Comparison of ENCODE assay signal across 9 cellular contexts in the genomic region with DNA sequence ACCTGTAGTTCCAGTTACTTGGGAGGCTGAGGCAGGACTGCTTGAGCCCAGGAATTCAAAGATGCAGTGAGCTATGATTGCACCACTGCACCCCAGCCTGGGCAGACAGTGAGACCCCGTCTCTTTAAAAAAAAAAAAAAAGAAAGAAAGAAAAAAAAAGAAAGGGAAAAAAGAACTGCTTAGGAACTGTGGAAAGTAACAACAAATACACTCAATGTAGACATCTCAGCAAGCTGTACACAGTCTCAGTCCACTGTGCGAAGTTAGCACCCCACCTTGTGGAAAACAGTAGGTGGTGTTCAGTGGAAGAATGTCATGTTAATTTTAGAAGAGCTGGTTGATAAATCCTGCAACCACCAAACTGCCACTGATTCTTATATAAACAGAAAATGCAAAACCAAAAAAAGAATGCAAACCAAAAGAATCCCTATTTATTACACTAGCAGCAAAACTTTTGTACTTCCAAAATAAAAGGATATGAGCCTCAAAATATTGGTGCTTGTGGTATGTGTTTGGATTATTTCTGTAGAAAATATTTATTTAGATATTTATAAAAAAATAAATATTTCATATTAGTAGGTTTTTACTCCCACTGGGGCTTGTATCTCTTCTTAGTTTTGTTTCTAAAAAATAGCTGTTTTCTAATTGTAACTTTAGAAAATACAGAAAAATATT. TPM values are rescaled to one million over a fixed set of nuclear protein-coding genes. Genes with fewer than 3 reads are reported as not detected.
A peak's percentile ranks its signal among the peaks of the same experiment; 100 is the strongest.
DNase-seq lines count a peak whose midpoint lies in the region; ATAC-seq and TF ChIP-seq lines count a peak whose summit lies in the region.
"Had no signal": no experiment of that assay in that cellular context is flagged by ENCODE, and none has a peak within 500 bp of the region (broad histone marks: within the 10 kb centered on the region; RNA-seq: fewer than 3 reads in every experiment).

No MANE protein-coding gene starts in this region.

- no peaks in the 10 kb centered on the region for H3K27me3 ChIP-seq in MM.1S (replicated peaks; ENCODE audit: insufficient read depth, low read length)

- no peaks in the 10 kb centered on the region for H4K20me1 ChIP-seq in MM.1S (ENCODE audit: insufficient read depth, low read length)

- H3K27ac ChIP-seq in MM.1S (ENCODE audit: low read length) (no peak overlapping the region), SK-N-MC (peak overlapping the region; percentile 68; the same call in 1 of the 2 replicates)

- no peaks in the 10 kb centered on the region for H3K4me1 Mint-ChIP-seq in stimulated activated memory B cell treated with anti-CD40 and anti-IgM and Interleukin-4, amounts not matched to agents 10 μg/mL and 1 μg/mL and 100 μg/mL, for 72 hours
- H3K4me1 Mint-ChIP-seq: naive thymus-derived CD8-positive, alpha-beta T cell had no signal

- no peaks in the 10 kb centered on the region for H3K79me2 ChIP-seq in MM.1S (ENCODE audit: low read length)

- peak; percentile 80 for ATAC-seq in GM18868 (IDR thresholded peaks at IDR 0.05; ENCODE audit: unreplicated experiment)
- ATAC-seq in stimulated activated memory B cell treated with anti-CD40 and anti-IgM and Interleukin-4, amounts not matched to agents 10 μg/mL and 1 μg/mL and 100 μg/mL, for 72 hours: no peak
- ATAC-seq: naive thymus-derived CD8-positive, alpha-beta T cell had no signal

- H3K9ac ChIP-seq in MM.1S (ENCODE audit: low read length) (no peak overlapping the region), SK-N-MC (ENCODE audit: insufficient read length) (peak overlapping the region; percentile 56)

- DNase-seq in Ammon's horn (ENCODE audit: low spot score): peak; percentile 88
- peak; percentile 7 for DNase-seq in MM.1S
- peak; percentile 62 for DNase-seq in SK-N-MC (ENCODE audit: low read depth, low spot score)
- peak; percentile 95 for DNase-seq in fibroblast of peridontal ligament (ENCODE audit: extremely low read depth)
- DNase-seq in occipital lobe (lab: John Stamatoyannopoulos, UW): peak; percentile 23
- no peak for DNase-seq in effector CD8-positive, alpha-beta T cell (lab: John Stamatoyannopoulos, UW)

- H3K9me2 ChIP-seq in MM.1S (replicated peaks; ENCODE audit: insufficient read depth, low read length): no peaks in the 10 kb centered on the region

- H3K27me3 Mint-ChIP-seq in stimulated activated memory B cell treated with anti-CD40 and anti-IgM and Interleukin-4, amounts not matched to agents 10 μg/mL and 1 μg/mL and 100 μg/mL, for 72 hours: no peaks in the 10 kb centered on the region
- H3K27me3 Mint-ChIP-seq: naive thymus-derived CD8-positive, alpha-beta T cell had no signal

- H3K36me3 Mint-ChIP-seq in stimulated activated memory B cell treated with anti-CD40 and anti-IgM and Interleukin-4, amounts not matched to agents 10 μg/mL and 1 μg/mL and 100 μg/mL, for 72 hours: no peaks in the 10 kb centered on the region
- H3K36me3 Mint-ChIP-seq: naive thymus-derived CD8-positive, alpha-beta T cell had no signal

- no peak overlapping the region for H2AFZ ChIP-seq in MM.1S (ENCODE audit: low read length)

- H3K27ac Mint-ChIP-seq in stimulated activated memory B cell treated with anti-CD40 and anti-IgM and Interleukin-4, amounts not matched to agents 10 μg/mL and 1 μg/mL and 100 μg/mL, for 72 hours: no peak overlapping the region
- H3K27ac Mint-ChIP-seq: naive thymus-derived CD8-positive, alpha-beta T cell had no signal

- H3K4me3 ChIP-seq in MM.1S (ENCODE audit: low read length): no peak overlapping the region
- peak overlapping the region; percentile 59 for H3K4me3 ChIP-seq in SK-N-MC

- no peaks in the 10 kb centered on the region for H3K9me3 Mint-ChIP-seq in stimulated activated memory B cell treated with anti-CD40 and anti-IgM and Interleukin-4, amounts not matched to agents 10 μg/mL and 1 μg/mL and 100 μg/mL, for 72 hours
- H3K9me3 Mint-ChIP-seq: naive thymus-derived CD8-positive, alpha-beta T cell had no signal

- H3F3A ChIP-seq in MM.1S (ENCODE audit: insufficient read depth, low read length): no peaks in the 10 kb centered on the region

- TF ChIP-seq CTCF in MM.1S (IDR thresholded peaks at IDR 0.05; ENCODE audit: low read length): peak; percentile 21; the same call in 1 of the 2 replicates

- no peak overlapping the region for H3K4me3 Mint-ChIP-seq in stimulated activated memory B cell treated with anti-CD40 and anti-IgM and Interleukin-4, amounts not matched to agents 10 μg/mL and 1 μg/mL and 100 μg/mL, for 72 hours
- H3K4me3 Mint-ChIP-seq: naive thymus-derived CD8-positive, alpha-beta T cell had no signal

- H3K36me3 ChIP-seq in MM.1S (replicated peaks; ENCODE audit: insufficient read depth, low read length): no peaks in the 10 kb centered on the region
- no peaks in the 10 kb centered on the region for H3K36me3 ChIP-seq in SK-N-MC (ENCODE audit: insufficient read depth, low read length)

- H3K4me1 ChIP-seq in MM.1S (ENCODE audit: low read length): no peaks in the 10 kb centered on the region

- no peak overlapping the region for H3K4me2 ChIP-seq in MM.1S (ENCODE audit: low read depth, low read length)

- H3K9me3 ChIP-seq in MM.1S (replicated peaks; ENCODE audit: insufficient read depth, low read length): no peaks in the 10 kb centered on the region
- H3K9me3 ChIP-seq in SK-N-MC (ENCODE audit: low read depth, low read length): no peaks in the 10 kb centered on the region

RNA-seq across cellular contexts. Expression of a gene that starts 31.1 kb away (rescaled TPM):
- total RNA-seq in occipital lobe: 4.1 TPM
